Comparison of ENCODE assay signal across 15 cellular contexts in genomic region chr14:52974406-52974805, GRCh38. TPM values are rescaled to one million over a fixed set of nuclear protein-coding genes. Genes with fewer than 3 reads are reported as not detected.
"Had no signal": no experiment of that assay in that cellular context is flagged by ENCODE, and none has a peak within 500 bp of the region (broad histone marks: within the 10 kb centered on the region; RNA-seq: fewer than 3 reads in every experiment).

No MANE protein-coding gene starts in this region.

- ATAC-seq: activated CD4-positive, alpha-beta T cell treated with anti-CD3 and anti-CD28 coated beads for 36 hours; activated naive CD8-positive, alpha-beta T cell treated with anti-CD3 and anti-CD28 coated beads, Interleukin-2, amount 50 U/mL, for 24 hours; T-cell had no signal

- H3K27ac Mint-ChIP-seq: activated CD4-positive, alpha-beta T cell treated with anti-CD3 and anti-CD28 coated beads for 36 hours; activated naive CD8-positive, alpha-beta T cell treated with anti-CD3 and anti-CD28 coated beads, Interleukin-2, amount 50 U/mL, for 24 hours; activated T-helper 1 cell treated with anti-CD3 and anti-CD28 coated beads, Interleukin-12 subunit alpha, Interleukin-12 subunit beta, Interleukin-2, Interleukin-4 antibody, amounts not matched to agents 30 ng/mL and 10 ng/mL and 1 ng/mL, durations not matched to agents 14 hours and 24 hours and 36 hours; immature natural killer cell; memory B cell; nephron; T-cell; type B pancreatic cell had no signal

- H3K36me3 Mint-ChIP-seq: type B pancreatic cell had no signal

- H3K4me1 Mint-ChIP-seq: activated CD4-positive, alpha-beta T cell treated with anti-CD3 and anti-CD28 coated beads for 36 hours; activated naive CD8-positive, alpha-beta T cell treated with anti-CD3 and anti-CD28 coated beads, Interleukin-2, amount 50 U/mL, for 24 hours; immature natural killer cell; memory B cell; T-cell had no signal

- H3K4me3 Mint-ChIP-seq: activated CD4-positive, alpha-beta T cell treated with anti-CD3 and anti-CD28 coated beads for 36 hours; activated naive CD8-positive, alpha-beta T cell treated with anti-CD3 and anti-CD28 coated beads, Interleukin-2, amount 50 U/mL, for 24 hours; activated T-helper 1 cell treated with anti-CD3 and anti-CD28 coated beads, Interleukin-12 subunit alpha, Interleukin-12 subunit beta, Interleukin-2, Interleukin-4 antibody, amounts not matched to agents 30 ng/mL and 10 ng/mL and 1 ng/mL, durations not matched to agents 14 hours and 24 hours and 36 hours; immature natural killer cell; memory B cell; nephron; T-cell; type B pancreatic cell had no signal

- DNase-seq: activated CD4-positive, alpha-beta T cell treated with anti-CD3 and anti-CD28 coated beads for 36 hours; activated naive CD4-positive, alpha-beta T cell treated with Interleukin-2 at 50 U/mL for 16 hours; activated naive CD8-positive, alpha-beta T cell treated with anti-CD3 and anti-CD28 coated beads, Interleukin-2, amount 50 U/mL, for 24 hours; colonic mucosa; effector CD8-positive, alpha-beta T cell; immature natural killer cell; sigmoid colon; stimulated activated CD4-positive, alpha-beta T cell treated with anti-CD3 and anti-CD28 coated beads, Interleukin-2, amount 100 ng/mL, for 48 hours; stimulated activated naive CD4-positive, alpha-beta T cell treated with Interleukin-2 at 50 U/mL for 16 hours; T-cell; WERI-Rb-1 had no signal

RNA-seq across cellular contexts. Expression of gene FERMT2, which starts 23.6 kb away (rescaled TPM):
- polyA plus RNA-seq: immature natural killer cell had no signal
